Comparison of ENCODE assay signal across 18 cellular contexts in the genomic region with DNA sequence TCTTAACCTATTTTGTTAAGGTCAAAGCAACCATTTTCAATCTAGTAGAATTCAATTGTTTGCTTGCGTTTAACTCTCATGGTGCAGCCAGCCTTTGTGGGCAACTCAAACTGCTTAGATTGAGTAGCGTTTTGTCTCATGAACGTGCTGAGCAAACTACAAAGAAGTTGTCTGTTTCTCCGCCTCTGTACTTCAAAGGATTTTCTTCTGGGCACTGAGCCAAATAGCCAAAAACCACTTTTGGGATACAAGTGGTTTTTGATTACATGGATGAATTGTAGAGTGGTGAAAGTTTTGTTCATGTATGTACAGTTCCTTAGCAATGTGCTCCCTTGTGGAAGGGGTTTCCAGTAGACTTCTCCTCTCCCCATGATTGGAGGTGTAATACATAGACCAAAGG.
"Had no signal": no experiment of that assay in that cellular context is flagged by ENCODE, and none has a peak within 500 bp of the region (broad histone marks: within the 10 kb centered on the region; RNA-seq: fewer than 3 reads in every experiment).

No MANE protein-coding gene starts in this region.

- H3K27me3 ChIP-seq: gastrocnemius medialis, tibial nerve, uterus had no signal

- H3K4me1 ChIP-seq: gastrocnemius medialis, lower lobe of right lung, uterus had no signal

- DNase-seq: activated CD4-positive, alpha-beta T cell treated with anti-CD3 and anti-CD28 coated beads for 1 hour; activated CD4-positive, alpha-beta T cell treated with anti-CD3 and anti-CD28 coated beads, Interleukin-2, amount 50 U/mL, for 48 hours; activated CD8-positive, alpha-beta memory T cell treated with anti-CD3 and anti-CD28 coated beads, Interleukin-2, amount 10 ng/mL, durations not matched to agents 7 days and 5 days; activated naive CD4-positive, alpha-beta T cell treated with anti-CD3 and anti-CD28 coated beads for 36 hours; activated naive CD8-positive, alpha-beta T cell treated with anti-CD3 and anti-CD28 coated beads, Interleukin-2, amount 50 U/mL, for 24 hours; activated T-cell treated with anti-CD3 and anti-CD28 coated beads, Interleukin-2, amount 50 U/mL, for 1 hour; aorta; dermis blood vessel endothelial cell; gastrocnemius medialis; left colon; lower lobe of right lung; occipital lobe; stimulated activated CD4-positive, alpha-beta T cell treated with anti-CD3 and anti-CD28 coated beads, Interleukin-2, amount 100 ng/mL, for 48 hours; stimulated activated naive CD4-positive, alpha-beta T cell; uterus had no signal

- ATAC-seq: activated CD8-positive, alpha-beta memory T cell treated with anti-CD3 and anti-CD28 coated beads, Interleukin-2, amount 10 ng/mL, durations not matched to agents 7 days and 5 days; activated naive CD8-positive, alpha-beta T cell treated with anti-CD3 and anti-CD28 coated beads, Interleukin-2, amount 50 U/mL, for 24 hours; gastrocnemius medialis; left colon; lower lobe of right lung had no signal

- H3K27ac ChIP-seq: epithelial cell of prostate, gastrocnemius medialis, lower lobe of right lung, tibial nerve, uterus, VCaP had no signal

- H3K36me3 ChIP-seq: lower lobe of right lung, tibial nerve, uterus had no signal

- H3K9me3 ChIP-seq: gastrocnemius medialis, lower lobe of right lung, tibial nerve, uterus had no signal

- H3K4me3 ChIP-seq: gastrocnemius medialis, lower lobe of right lung, tibial nerve, uterus had no signal
